In genomic region chr1:47837866-47838561, GRCh38 we compare ENCODE assay signal across 22 cellular contexts.
DNase-seq lines count a peak whose midpoint lies in the region; ATAC-seq and TF ChIP-seq lines count a peak whose summit lies in the region.
"Had no signal": no experiment of that assay in that cellular context is flagged by ENCODE, and none has a peak within 500 bp of the region (broad histone marks: within the 10 kb centered on the region; RNA-seq: fewer than 3 reads in every experiment).

No MANE protein-coding gene starts in this region.

- H3K4me2 ChIP-seq in hepatocyte (peak overlapping the region; percentile 32), GM23248 (ENCODE audit: unreplicated experiment) (no peak overlapping the region)

- H3K9me2 ChIP-seq in hepatocyte (replicated peaks; ENCODE audit: insufficient read depth) (no peaks in the 10 kb centered on the region), GM23248 (ENCODE audit: insufficient read depth) (no peaks in the 10 kb centered on the region)

- WGBS in heart left ventricle, 4 donors, result 88 to 93% (median 92%) methylated on average over 5 of the region's 5 CpGs
- WGBS in hepatocyte (ENCODE audit: low lambda C conversion rate, missing lambda C conversion rate), result 76% methylated on average over 5 of the region's 5 CpGs
- WGBS in GM23248 (ENCODE audit: low coverage in 1 of 2, low lambda C conversion rate in 2 of 2, missing lambda C conversion rate in 2 of 2), 2 experiments, result 24 to 33% methylated on average over 5 of the region's 5 CpGs

- no peaks in the 10 kb centered on the region for H3K79me2 ChIP-seq in hepatocyte
- H3K79me2 ChIP-seq in GM23248 (ENCODE audit: insufficient read depth), result no peaks in the 10 kb centered on the region

- no peak overlapping the region for H2AFZ ChIP-seq in hepatocyte
- H2AFZ ChIP-seq in GM23248, result no peak overlapping the region

- in situ Hi-C loops in gastrocnemius medialis (cut with MboI; ENCODE audit: low sequenced_read_pairs in 4 of 4) (no loop called here), GM23248 (cut with MboI) (no loop called here)

- no peak overlapping the region for H3K9ac ChIP-seq in GM23248

- H3K9me3 ChIP-seq in heart left ventricle, result peaks cover 0 to 23% (median 7%) of the 10 kb centered on the region in 12 donors
- peaks cover 6% of the 10 kb centered on the region for H3K9me3 ChIP-seq in hepatocyte (ENCODE audit: low read depth)
- H3K9me3 ChIP-seq in gastrocnemius medialis, result no peaks in the 10 kb centered on the region
- no peaks in the 10 kb centered on the region for H3K9me3 ChIP-seq in GM23248 (ENCODE audit: low read depth)

- no peak for TF ChIP-seq CTCF in heart left ventricle (IDR thresholded peaks at IDR 0.05)
- TF ChIP-seq CTCF in hepatocyte (IDR thresholded peaks at IDR 0.05; ENCODE audit: poor library complexity), result no peak
- TF ChIP-seq CTCF in gastrocnemius medialis (IDR thresholded peaks at IDR 0.05 in 4 of 5, conservative IDR thresholded peaks at IDR 0.05 in 1 of 5), result no peak

- intact Hi-C loops in left ventricle myocardium superior (cut with micrococcal nuclease) (no loop called here), heart left ventricle (cut with DNase I) (no loop called here), posterior vena cava (cut with DNase I) (no loop called here), gastrocnemius medialis (cut with DNase I; ENCODE audit: low total_unique reads) (no loop called here)

- H4K20me1 ChIP-seq in hepatocyte (ENCODE audit: insufficient read depth, poor library complexity, severe bottlenecking), result no peaks in the 10 kb centered on the region
- no peaks in the 10 kb centered on the region for H4K20me1 ChIP-seq in GM23248 (ENCODE audit: insufficient read depth)

- H3K27me3 ChIP-seq in heart left ventricle (no peaks in the 10 kb centered on the region), hepatocyte (no peaks in the 10 kb centered on the region), gastrocnemius medialis (peaks cover 0 to 3% (median 0%) of the 10 kb centered on the region in 3 donors), GM23248 (replicated peaks; ENCODE audit: insufficient read depth) (no peaks in the 10 kb centered on the region; the same call in 1 of the 2 replicates)

- DNase-seq in left ventricle myocardium superior, result no peak
- DNase-seq in heart left ventricle, result no peak
- peak; percentile 30 for DNase-seq in hepatocyte (ENCODE audit: low spot score)
- peak; percentile 15 for DNase-seq in posterior vena cava (ENCODE audit: low spot score)
- no peak for DNase-seq in nucleus accumbens (lab: John Stamatoyannopoulos, UW)
- DNase-seq in NCI-H128 (lab: John Stamatoyannopoulos, UW; ENCODE audit: unreplicated experiment), result no peak
- no peak for DNase-seq in gastrocnemius medialis
- DNase-seq in GM23248, result no peak
- DNase-seq: activated CD4-positive, alpha-beta T cell treated with anti-CD3 and anti-CD28 coated beads, Interleukin-2, amount 50 U/mL, for 48 hours; activated CD8-positive, alpha-beta memory T cell treated with anti-CD3 and anti-CD28 coated beads, Interleukin-2, amount 50 U/mL, for 4 hours; activated naive CD8-positive, alpha-beta T cell treated with anti-CD3 and anti-CD28 coated beads for 36 hours; aorta; CD8-positive, alpha-beta memory T cell; HCEC 1CT; KG1; lower lobe of right lung; MM.1S; NCI-H1417; NCI-H2081 treated with DMSO at 0.1 percent for 48 hours; NCI-H345; stimulated activated naive CD8-positive, alpha-beta T cell treated with anti-CD3 and anti-CD28 coated beads, Interleukin-15, Interleukin-2, amounts not matched to agents 100 U/mL and 50 U/mL, for 24 hours had no signal

- ATAC-seq in left ventricle myocardium superior (peak; percentile 26), heart left ventricle (no peak), gastrocnemius medialis (no peak)
- ATAC-seq: activated T-helper 17 cell treated with anti-CD3 and anti-CD28 coated beads, Interleukin-2, amount 50 U/mL, for 72 hours; lower lobe of right lung; stimulated activated naive CD8-positive, alpha-beta T cell treated with anti-CD3 and anti-CD28 coated beads, Interleukin-15, Interleukin-2, amounts not matched to agents 100 U/mL and 50 U/mL, for 24 hours had no signal

- TF ChIP-seq POLR2A in heart left ventricle (IDR thresholded peaks at IDR 0.05) (no peak), gastrocnemius medialis (IDR thresholded peaks at IDR 0.05) (no peak)

- H3K4me1 ChIP-seq in heart left ventricle, result peaks cover 0 to 16% (median 0%) of the 10 kb centered on the region in 12 donors
- peaks cover 20% of the 10 kb centered on the region for H3K4me1 ChIP-seq in hepatocyte (ENCODE audit: insufficient read depth)
- H3K4me1 ChIP-seq in gastrocnemius medialis, result no peaks in the 10 kb centered on the region
- no peaks in the 10 kb centered on the region for H3K4me1 ChIP-seq in GM23248 (ENCODE audit: insufficient read depth)
- H3K4me1 ChIP-seq: lower lobe of right lung had no signal

- H3K27ac ChIP-seq in heart left ventricle (peak overlapping the region in 5 of 12 donors; percentile 11 to 64 (median 25)), hepatocyte (peak overlapping the region; percentile 63), gastrocnemius medialis (peak overlapping the region in 2 of 4 donors; percentile 51 to 60), GM23248 (no peak overlapping the region)
- H3K27ac ChIP-seq: lower lobe of right lung had no signal

- no peaks in the 10 kb centered on the region for H3K36me3 ChIP-seq in heart left ventricle
- no peaks in the 10 kb centered on the region for H3K36me3 ChIP-seq in hepatocyte (replicated peaks; ENCODE audit: insufficient read depth, low read depth)
- H3K36me3 ChIP-seq in gastrocnemius medialis, result no peaks in the 10 kb centered on the region
- no peaks in the 10 kb centered on the region for H3K36me3 ChIP-seq in GM23248 (ENCODE audit: low read depth)
- H3K36me3 ChIP-seq: lower lobe of right lung had no signal

- H3K4me3 ChIP-seq in heart left ventricle (no peak overlapping the region), hepatocyte (no peak overlapping the region), gastrocnemius medialis (no peak overlapping the region), GM23248 (no peak overlapping the region)
- H3K4me3 ChIP-seq: lower lobe of right lung had no signal

- H3F3A ChIP-seq in GM23248 (ENCODE audit: insufficient read depth), result no peaks in the 10 kb centered on the region

Comparison
In these comparisons a context has a peak if more than half of its experiments do, and no peak if none do; other contexts are left out.
1. DNase-seq: peak in hepatocyte (single experiment) and posterior vena cava (single experiment); none in left ventricle myocardium superior (single experiment), heart left ventricle (0 of 5), nucleus accumbens (0 of 56), NCI-H128 (single experiment), gastrocnemius medialis (0 of 2) and GM23248 (single experiment).